In the genomic region with DNA sequence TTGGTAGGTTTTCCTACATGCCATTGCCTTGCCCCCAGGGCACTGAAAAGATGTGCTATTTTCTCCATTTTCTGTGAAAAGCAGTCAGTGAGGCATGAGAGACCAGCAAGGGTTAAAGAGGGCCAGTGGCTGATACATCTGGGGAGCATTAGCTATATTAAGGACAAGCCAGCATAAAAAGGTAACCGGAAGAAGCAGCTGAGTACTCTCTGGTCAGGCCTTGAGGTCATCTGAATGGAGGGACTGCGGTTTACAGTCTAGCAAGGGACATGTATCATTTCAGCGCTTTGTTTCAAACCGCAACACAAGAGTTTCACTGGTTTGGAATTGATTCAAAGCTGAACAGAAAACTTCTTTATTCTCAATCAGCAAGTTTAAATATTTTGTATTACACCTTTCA, we compare ENCODE assay signal across 1 cellular context.
TF ChIP-seq lines count a peak whose summit lies in the region.

No MANE protein-coding gene starts in this region.

TF ChIP-seq in H1, 55 proteins besides CTCF, POLR2A, EP300 and RAD21 (continued from another document):
- TF ChIP-seq EGR1 (IDR thresholded peaks at IDR 0.05; ENCODE audit: borderline replicate concordance, low read depth, low read length) (no peak), CTBP2 (IDR thresholded peaks at IDR 0.05; ENCODE audit: borderline replicate concordance, insufficient read depth, insufficient read length, low read length) (no peak), TEAD4 (IDR thresholded peaks at IDR 0.05; ENCODE audit: low read depth, low read length) (no peak), CBX8 (IDR thresholded peaks at IDR 0.05; ENCODE audit: borderline replicate concordance, low read depth, low read length) (no peak), ZNF274 (IDR thresholded peaks at IDR 0.05; ENCODE audit: borderline replicate concordance, extremely low read depth, low read length) (no peak), NRF1 (IDR thresholded peaks at IDR 0.05; ENCODE audit: low read depth, low read length) (no peak), NANOG (IDR thresholded peaks at IDR 0.05; ENCODE audit: insufficient read depth, low read depth, low read length, poor library complexity, severe bottlenecking) (no peak), TCF12 (IDR thresholded peaks at IDR 0.05; ENCODE audit: low read depth, low read length) (no peak), BACH1 (IDR thresholded peaks at IDR 0.05; ENCODE audit: low read length) (no peak), SUZ12 (IDR thresholded peaks at IDR 0.05; ENCODE audit: low read length) (no peak), SIN3A (conservative IDR thresholded peaks at IDR 0.05 in 1 of 2, IDR thresholded peaks at IDR 0.05 in 1 of 2; ENCODE audit: low read depth in 1 of 2, low read length in 2 of 2) (no peak)
- TF ChIP-seq, protein P1, sequence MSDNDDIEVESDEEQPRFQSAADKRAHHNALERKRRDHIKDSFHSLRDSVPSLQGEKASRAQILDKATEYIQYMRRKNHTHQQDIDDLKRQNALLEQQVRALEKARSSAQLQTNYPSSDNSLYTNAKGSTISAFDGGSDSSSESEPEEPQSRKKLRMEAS (IDR thresholded peaks at IDR 0.05), result no peak
- TF ChIP-seq, protein P2, sequence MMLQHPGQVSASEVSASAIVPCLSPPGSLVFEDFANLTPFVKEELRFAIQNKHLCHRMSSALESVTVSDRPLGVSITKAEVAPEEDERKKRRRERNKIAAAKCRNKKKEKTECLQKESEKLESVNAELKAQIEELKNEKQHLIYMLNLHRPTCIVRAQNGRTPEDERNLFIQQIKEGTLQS (IDR thresholded peaks at IDR 0.05; ENCODE audit: insufficient read depth, low read depth, low read length), result no peak
TF ChIP-seq in H1: peak in this region for 0.
